ENCODE assay signal across 21 cellular contexts in the genomic region with DNA sequence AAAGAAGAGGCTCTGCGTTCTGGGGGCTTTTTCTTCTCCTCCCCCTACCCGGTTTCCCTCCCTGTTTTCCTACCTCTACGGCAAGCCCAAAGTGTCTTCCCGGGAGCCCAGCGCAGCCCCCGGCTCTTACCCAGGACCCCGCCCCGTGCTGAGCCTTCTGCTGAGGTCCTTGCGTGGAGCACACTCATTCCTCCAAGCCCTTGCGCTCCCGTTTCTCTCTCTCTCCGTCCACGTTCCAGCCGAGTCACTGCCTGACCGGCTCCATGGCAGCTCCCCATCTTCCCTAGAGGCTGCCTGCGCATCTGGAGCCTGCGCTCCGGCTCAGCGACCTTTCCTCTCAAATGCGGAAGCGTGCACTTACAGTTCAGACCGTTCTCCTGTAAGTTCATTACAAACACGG. TPM values are rescaled to one million over a fixed set of nuclear protein-coding genes. Genes with fewer than 3 reads are reported as not detected.
DNase-seq lines count a peak whose midpoint lies in the region; ATAC-seq and TF ChIP-seq lines count a peak whose summit lies in the region.
"Had no signal": no experiment of that assay in that cellular context is flagged by ENCODE, and none has a peak within 500 bp of the region (broad histone marks: within the 10 kb centered on the region; RNA-seq: fewer than 3 reads in every experiment).

No MANE protein-coding gene starts in this region.

- peaks cover 0 to 31% (median under 1%) of the 10 kb centered on the region in 4 donors for H3K36me3 ChIP-seq in right lobe of liver

- no peaks in the 10 kb centered on the region for H3K9me3 Mint-ChIP-seq in activated naive CD8-positive, alpha-beta T cell (ENCODE audit: low read depth)
- H3K9me3 Mint-ChIP-seq in activated naive CD8-positive, alpha-beta T cell treated with anti-CD3 and anti-CD28 coated beads for 36 hours, result peaks cover 1% of the 10 kb centered on the region
- H3K9me3 Mint-ChIP-seq in chondrocyte (ENCODE audit: low read depth), result no peaks in the 10 kb centered on the region
- no peaks in the 10 kb centered on the region for H3K9me3 Mint-ChIP-seq in nephron progenitor cell
- H3K9me3 Mint-ChIP-seq: CD4-positive, CD25-positive, alpha-beta regulatory T cell had no signal

- no peak overlapping the region for H3K4me3 Mint-ChIP-seq in activated naive CD8-positive, alpha-beta T cell
- no peak overlapping the region for H3K4me3 Mint-ChIP-seq in activated naive CD8-positive, alpha-beta T cell treated with anti-CD3 and anti-CD28 coated beads for 36 hours
- H3K4me3 Mint-ChIP-seq in chondrocyte (ENCODE audit: unreplicated experiment), result no peak overlapping the region
- H3K4me3 Mint-ChIP-seq in nephron progenitor cell, result no peak overlapping the region
- H3K4me3 Mint-ChIP-seq: CD4-positive, CD25-positive, alpha-beta regulatory T cell had no signal

- DNase-seq in activated naive CD8-positive, alpha-beta T cell treated with anti-CD3 and anti-CD28 coated beads for 36 hours, result no peak
- peak; percentile 84 for DNase-seq in chondrocyte (ENCODE audit: low spot score)
- no peak for DNase-seq in nephron progenitor cell
- DNase-seq in right lobe of liver, result no peak
- no peak for DNase-seq in NCI-H2107 treated with DMSO at 0.1 percent for 48 hours (lab: John Stamatoyannopoulos, UW; ENCODE audit: unreplicated experiment)
- no peak for DNase-seq in G401 (ENCODE audit: low spot score)
- DNase-seq: CD4-positive, CD25-positive, alpha-beta regulatory T cell; DMS79 treated with DMSO at 0.1 percent for 48 hours; GM23248; KBM-7; NCI-H1092 treated with DMSO at 0.1 percent for 48 hours; NCI-H146; NCI-H2029 treated with DMSO at 0.1 percent for 48 hours; NCI-H2171 treated with DMSO at 0.1 percent for 48 hours; NCI-H446; NCI-H526; OCI-M1 had no signal

- peak overlapping the region; percentile 61 for H3K27ac Mint-ChIP-seq in activated naive CD8-positive, alpha-beta T cell
- H3K27ac Mint-ChIP-seq in activated naive CD8-positive, alpha-beta T cell treated with anti-CD3 and anti-CD28 coated beads for 36 hours, result no peak overlapping the region
- H3K27ac Mint-ChIP-seq in chondrocyte (ENCODE audit: unreplicated experiment), result no peak overlapping the region
- H3K27ac Mint-ChIP-seq in nephron progenitor cell, result peak overlapping the region; percentile 99
- H3K27ac Mint-ChIP-seq: CD4-positive, CD25-positive, alpha-beta regulatory T cell had no signal

- peaks cover 11% of the 10 kb centered on the region for H3K4me1 Mint-ChIP-seq in activated naive CD8-positive, alpha-beta T cell (ENCODE audit: low read depth)
- peaks cover 7% of the 10 kb centered on the region for H3K4me1 Mint-ChIP-seq in activated naive CD8-positive, alpha-beta T cell treated with anti-CD3 and anti-CD28 coated beads for 36 hours
- H3K4me1 Mint-ChIP-seq in chondrocyte (ENCODE audit: low read depth), result peaks cover 12% of the 10 kb centered on the region
- H3K4me1 Mint-ChIP-seq in nephron progenitor cell, result peaks cover 15% of the 10 kb centered on the region

- TF ChIP-seq CTCF in chondrocyte (IDR thresholded peaks at IDR 0.05) (no peak), nephron progenitor cell (IDR thresholded peaks at IDR 0.05) (no peak), right lobe of liver (IDR thresholded peaks at IDR 0.05) (no peak)

- TF ChIP-seq POLR2A in right lobe of liver (IDR thresholded peaks at IDR 0.05), result no peak

- intact Hi-C loops in right lobe of liver (cut with DNase I), result loop anchor here (10.0 kb wide), 2 partner anchors 51 to 61 kb away; no protein-coding TSS in a partner anchor

- no peaks in the 10 kb centered on the region for H3K27me3 Mint-ChIP-seq in activated naive CD8-positive, alpha-beta T cell
- H3K27me3 Mint-ChIP-seq in activated naive CD8-positive, alpha-beta T cell treated with anti-CD3 and anti-CD28 coated beads for 36 hours, result no peaks in the 10 kb centered on the region
- H3K27me3 Mint-ChIP-seq in chondrocyte (ENCODE audit: low read depth) (no peaks in the 10 kb centered on the region), nephron progenitor cell (ENCODE audit: low read depth, poor library complexity) (peaks cover 2% of the 10 kb centered on the region)
- H3K27me3 Mint-ChIP-seq: CD4-positive, CD25-positive, alpha-beta regulatory T cell had no signal

- 98% methylated on average over 8 of the region's 23 CpGs for WGBS in right lobe of liver (ENCODE audit: insufficient coverage, low coverage, low lambda C conversion rate, missing lambda C conversion rate)

- no peak overlapping the region for H3K4me3 ChIP-seq in right lobe of liver
- H3K4me3 ChIP-seq: GM23248, SJSA1 had no signal

- H3K9me3 ChIP-seq in right lobe of liver, result no peaks in the 10 kb centered on the region

- H3K27ac ChIP-seq in right lobe of liver, result no peak overlapping the region
- H3K27ac ChIP-seq: GM23248, SJSA1 had no signal

- in situ Hi-C loops in G401 (cut with HindIII; ENCODE audit: low sequenced_read_pairs), result no loop called here

- H3K36me3 Mint-ChIP-seq in activated naive CD8-positive, alpha-beta T cell, result peaks cover 13% of the 10 kb centered on the region
- H3K36me3 Mint-ChIP-seq in activated naive CD8-positive, alpha-beta T cell treated with anti-CD3 and anti-CD28 coated beads for 36 hours, result peaks cover 48% of the 10 kb centered on the region
- peaks cover 27% of the 10 kb centered on the region for H3K36me3 Mint-ChIP-seq in chondrocyte (ENCODE audit: low read depth)
- peaks cover 55% of the 10 kb centered on the region for H3K36me3 Mint-ChIP-seq in nephron progenitor cell (ENCODE audit: low read depth)

- H3K27me3 ChIP-seq in right lobe of liver, result no peaks in the 10 kb centered on the region
- H3K27me3 ChIP-seq: SJSA1 had no signal

- no peaks in the 10 kb centered on the region for H3K4me1 ChIP-seq in right lobe of liver

- no peak for ATAC-seq in right lobe of liver
- ATAC-seq: HCT116, Right ventricle myocardium inferior had no signal

RNA-seq across cellular contexts. Expression of gene PDXK, which starts 24.9 kb away (rescaled TPM):
- total RNA-seq in activated naive CD8-positive, alpha-beta T cell treated with anti-CD3 and anti-CD28 coated beads for 36 hours, result 100 to 1,000 TPM; 111 to 113 TPM
- 213 to 234 TPM (median 216 TPM) in 3 replicates for total RNA-seq in chondrocyte
- total RNA-seq in right lobe of liver, result 10 to 100 TPM; 52.9 to 87.5 (median 58.9) TPM
- total RNA-seq in G401 (2014; rRNA removed; shearing (Covaris generic)), result 58.6 and 88.2 TPM in 2 replicates

RNA-seq across cellular contexts. Expression of gene RRP1B, which starts 34.6 kb away (rescaled TPM):
- 100 to 1,000 TPM; 105 to 108 TPM for total RNA-seq in activated naive CD8-positive, alpha-beta T cell treated with anti-CD3 and anti-CD28 coated beads for 36 hours
- 24.5 to 29.0 TPM (median 24.8 TPM) in 3 replicates for total RNA-seq in chondrocyte
- total RNA-seq in right lobe of liver, result 10 to 100 TPM in 2 of 6 experiments, 1 to 10 TPM in 4; 8.0 to 17.0 (median 9.8) TPM
- total RNA-seq in G401 (2014; rRNA removed; shearing (Covaris generic)), result 34.0 and 40.5 TPM in 2 replicates

RNA-seq across cellular contexts. Expression of gene HSF2BP, which starts 34.7 kb away (rescaled TPM):
- total RNA-seq in activated naive CD8-positive, alpha-beta T cell treated with anti-CD3 and anti-CD28 coated beads for 36 hours, result 1 to 10 TPM in 1 of 2 experiments, under 1 TPM in 1; 0.68 to 1.2 TPM
- total RNA-seq in chondrocyte (3.5 to 5.0 TPM (median 4.0 TPM) in 3 replicates), right lobe of liver (under 1 TPM in 4 of 6 experiments, not detected in 2; 0.25 to 0.62 (median 0.37) TPM)
- 5.3 and 9.1 TPM in 2 replicates for total RNA-seq in G401 (2014; rRNA removed; shearing (Covaris generic))
- total RNA-seq: Right ventricle myocardium inferior had no signal

Comparison
In these comparisons a context has a peak if more than half of its experiments do, and no peak if none do; other contexts are left out.
1. H3K27ac Mint-ChIP-seq: peak in activated naive CD8-positive, alpha-beta T cell (single experiment) and nephron progenitor cell (single experiment); none in activated naive CD8-positive, alpha-beta T cell treated with anti-CD3 and anti-CD28 coated beads for 36 hours (single experiment) and chondrocyte (single experiment).